ENCODE assay signal across 1 cellular context in genomic region chr15:78241017-78241416, GRCh38.
TF ChIP-seq lines count a peak whose summit lies in the region.

No MANE protein-coding gene starts in this region.

TF ChIP-seq in HEK293, 187 proteins besides CTCF, POLR2A, EP300 and RAD21 (continued from another document):
- TF ChIP-seq INSM2 (tag by site-specific recombination; IDR thresholded peaks at IDR 0.05) (no peak), ZNF610 (tag by site-specific recombination; IDR thresholded peaks at IDR 0.05; ENCODE audit: borderline replicate concordance) (no peak)
